Comparison of ENCODE assay signal across 8 cellular contexts in the genomic region with DNA sequence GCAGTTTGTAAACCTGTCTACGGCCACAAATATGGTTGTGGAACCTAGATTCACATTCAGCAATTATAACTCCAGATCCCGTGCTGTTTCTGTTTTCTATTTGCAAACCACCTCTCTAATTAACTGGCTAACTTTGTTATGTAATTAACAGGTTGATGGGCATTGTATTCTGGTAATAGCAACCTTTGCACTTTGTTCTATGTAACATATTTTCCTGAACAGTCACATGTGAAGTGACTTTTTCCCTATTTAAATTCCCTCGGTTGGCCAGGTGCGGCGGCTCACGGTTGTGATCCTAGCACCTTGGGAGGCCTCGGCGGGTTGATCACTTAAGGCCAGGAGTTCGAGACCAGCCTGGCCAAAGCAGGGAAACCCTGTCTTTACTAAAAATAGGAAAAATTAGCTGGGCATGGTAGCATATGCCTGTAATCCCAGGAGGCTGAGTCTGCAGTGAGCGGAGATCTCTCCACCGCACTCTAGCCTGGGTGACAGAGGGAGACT. TPM values are rescaled to one million over a fixed set of nuclear protein-coding genes. Genes with fewer than 3 reads are reported as not detected.
A peak's percentile ranks its signal among the peaks of the same experiment; 100 is the strongest.
DNase-seq lines count a peak whose midpoint lies in the region; ATAC-seq and TF ChIP-seq lines count a peak whose summit lies in the region.

No MANE protein-coding gene starts in this region.

- no peak overlapping the region for H3K27ac Mint-ChIP-seq in T-helper 2 cell treated with Interferon-gamma antibody and Interleukin-4, amounts not matched to agents 5 μg/mL and 100 μg/mL, for 36 hours
- H3K27ac Mint-ChIP-seq in T-cell: peak overlapping the region in 1 of 2 donors; percentile 16
- H3K27ac Mint-ChIP-seq in CD14-positive monocyte: no peak overlapping the region

- H3K27me3 Mint-ChIP-seq in T-helper 2 cell treated with Interferon-gamma antibody and Interleukin-4, amounts not matched to agents 5 μg/mL and 100 μg/mL, for 36 hours (ENCODE audit: low read depth): no peaks in the 10 kb centered on the region
- H3K27me3 Mint-ChIP-seq in T-cell (no peaks in the 10 kb centered on the region), CD14-positive monocyte (ENCODE audit: low read depth in 3 of 3) (no peaks in the 10 kb centered on the region)

- H3K9me3 Mint-ChIP-seq in T-helper 2 cell treated with Interferon-gamma antibody and Interleukin-4, amounts not matched to agents 5 μg/mL and 100 μg/mL, for 36 hours: no peaks in the 10 kb centered on the region
- no peaks in the 10 kb centered on the region for H3K9me3 Mint-ChIP-seq in T-cell
- H3K9me3 Mint-ChIP-seq in CD14-positive monocyte: peaks cover 0 to 2% (median 0%) of the 10 kb centered on the region in 7 donors

- H3K36me3 ChIP-seq in spleen: peaks cover 0 to 11% (median 0%) of the 10 kb centered on the region in 6 donors

- ATAC-seq in T-cell (replicated peaks in 1 of 4) (no peak), HG03469 (IDR thresholded peaks at IDR 0.05; ENCODE audit: unreplicated experiment) (no peak), HG03025 (IDR thresholded peaks at IDR 0.05; ENCODE audit: low FRiP score, unreplicated experiment) (no peak)

- peak overlapping the region in 6 of 8 donors; percentile 89 to 96 (median 92) for H3K27ac ChIP-seq in spleen

- no peaks in the 10 kb centered on the region for H3K9me3 ChIP-seq in spleen

- POLR2A ChIA-PET in T-cell (lab: Charles Lee): no interaction called here

- H3K4me3 ChIP-seq in spleen: peak overlapping the region in 6 of 8 donors; percentile 65 to 82 (median 70)

- intact Hi-C loops in spleen (cut with DNase I; ENCODE audit: low total_unique reads) (loop anchor here (10.0 kb wide), 1 partner anchor 59 kb away; a partner anchor contains a TSS), CD14-positive monocyte (cut with micrococcal nuclease) (no loop called here)

- H3K4me1 Mint-ChIP-seq in T-helper 2 cell treated with Interferon-gamma antibody and Interleukin-4, amounts not matched to agents 5 μg/mL and 100 μg/mL, for 36 hours (ENCODE audit: low read depth): peaks cover 33% of the 10 kb centered on the region
- H3K4me1 Mint-ChIP-seq in T-cell (peaks cover 43 to 51% (median 49%) of the 10 kb centered on the region in 3 donors), CD14-positive monocyte (peaks cover 31% of the 10 kb centered on the region)

- no peak for TF ChIP-seq CTCF in spleen (IDR thresholded peaks at IDR 0.05 in 8 of 11, conservative IDR thresholded peaks at IDR 0.05 in 3 of 11)
- no peak for TF ChIP-seq CTCF in CD14-positive monocyte (IDR thresholded peaks at IDR 0.05)

- CTCF ChIA-PET in T-cell (lab: Charles Lee): no interaction called here

- no peak for TF ChIP-seq POLR2A in spleen (IDR thresholded peaks at IDR 0.05)

- H3K27me3 ChIP-seq in spleen (replicated peaks in 1 of 7): no peaks in the 10 kb centered on the region

- peaks cover 7 to 55% (median 37%) of the 10 kb centered on the region in 6 donors for H3K4me1 ChIP-seq in spleen

- peaks cover 11% of the 10 kb centered on the region for H3K36me3 Mint-ChIP-seq in T-helper 2 cell treated with Interferon-gamma antibody and Interleukin-4, amounts not matched to agents 5 μg/mL and 100 μg/mL, for 36 hours (ENCODE audit: low read depth)
- H3K36me3 Mint-ChIP-seq in T-cell (peaks cover 3% of the 10 kb centered on the region), CD14-positive monocyte (peaks cover 5 to 12% of the 10 kb centered on the region in 2 donors)

- DNase-seq in T-helper 2 cell treated with Interferon-gamma antibody and Interleukin-4, amounts not matched to agents 5 μg/mL and 100 μg/mL, for 36 hours (ENCODE audit: low spot score): no peak
- DNase-seq in T-helper 2 cell (no peak), T-cell (no peak), glomerular visceral epithelial cell (ENCODE audit: extremely low spot score) (peak; percentile 12), spleen (no peak), CD14-positive monocyte (ENCODE audit: low spot score) (no peak)

- WGBS in spleen, 5 donors: 66 to 77% (median 70%) methylated on average over 11 of the region's 11 CpGs

- peak overlapping the region; percentile 100 for H3K4me3 Mint-ChIP-seq in T-helper 2 cell treated with Interferon-gamma antibody and Interleukin-4, amounts not matched to agents 5 μg/mL and 100 μg/mL, for 36 hours
- H3K4me3 Mint-ChIP-seq in T-cell (peak overlapping the region; percentile 91 to 99 (median 95)), CD14-positive monocyte (no peak overlapping the region)

RNA-seq across cellular contexts. Expression of a gene that starts 1.4 kb away (rescaled TPM):
- total RNA-seq in T-cell (10 to 100 TPM; 16.6 to 29.3 (median 23.0) TPM), spleen (10 to 100 TPM; 50.2 to 74.4 (median 55.0) TPM)
- polyA plus RNA-seq in spleen (10 to 100 TPM; 25.8 to 46.6 (median 28.9) TPM), CD14-positive monocyte (10 to 100 TPM; 31.3 to 32.1 TPM)

Comparison
In these comparisons a context has a peak if more than half of its experiments do, and no peak if none do; other contexts are left out.
1. H3K4me3 Mint-ChIP-seq: peak in T-helper 2 cell treated with Interferon-gamma antibody and Interleukin-4, amounts not matched to agents 5 μg/mL and 100 μg/mL, for 36 hours (single experiment) and T-cell (3 of 3); none in CD14-positive monocyte (0 of 2).